In genomic region chr2:225806105-225806504, GRCh38 we compare ENCODE assay signal across 29 cellular contexts.
"Had no signal": no experiment of that assay in that cellular context is flagged by ENCODE, and none has a peak within 500 bp of the region (broad histone marks: within the 10 kb centered on the region; RNA-seq: fewer than 3 reads in every experiment).

No MANE protein-coding gene starts in this region.

- H3K4me3 ChIP-seq: esophagus muscularis mucosa, pancreas, prostate gland, skin epidermis, upper lobe of left lung, vagina had no signal

- H3K27me3 ChIP-seq: esophagus muscularis mucosa, upper lobe of left lung, vagina had no signal

- DNase-seq: activated CD4-positive, alpha-beta T cell treated with anti-CD3 and anti-CD28 coated beads for 36 hours; activated CD8-positive, alpha-beta memory T cell treated with anti-CD3 and anti-CD28 coated beads, Interleukin-2, amount 10 ng/mL, durations not matched to agents 7 days and 5 days; activated CD8-positive, alpha-beta T cell treated with anti-CD3 and anti-CD28 coated beads, Interleukin-2, amount 10 ng/mL, durations not matched to agents 7 days and 5 days; activated naive CD8-positive, alpha-beta T cell treated with anti-CD3 and anti-CD28 coated beads, Interleukin-2, amount 50 U/mL, for 24 hours; activated T-cell treated with anti-CD3 and anti-CD28 coated beads, Interleukin-2, amount 50 U/mL, for 48 hours; dermis blood vessel endothelial cell; effector CD4-positive, alpha-beta T cell; head of caudate nucleus; hippocampal formation; kidney; left colon; midbrain; naive thymus-derived CD4-positive, alpha-beta T cell; pancreas; retina; stimulated activated CD4-positive, alpha-beta T cell treated with anti-CD3 and anti-CD28 coated beads, Interleukin-12 subunit alpha, Interleukin-12 subunit beta, amount 100 ng/mL, for 4 hours; stimulated activated CD4-positive, alpha-beta T cell treated with anti-CD3 and anti-CD28 coated beads, Interleukin-4, amount 100 ng/mL, for 1 hour; stimulated activated naive CD8-positive, alpha-beta T cell treated with anti-CD3 and anti-CD28 coated beads, Interleukin-15, amount 100 ng/mL, for 72 hours; substantia nigra; T-helper 17 cell; T1000; upper lobe of left lung had no signal

- H3K36me3 ChIP-seq: esophagus muscularis mucosa, pancreas, prostate gland, upper lobe of left lung, vagina had no signal

- H3K4me1 ChIP-seq: esophagus muscularis mucosa, pancreas, prostate gland, upper lobe of left lung, vagina had no signal

- H3K9me3 ChIP-seq: esophagus muscularis mucosa, pancreas, prostate gland, upper lobe of left lung, vagina had no signal

- H3K27ac ChIP-seq: esophagus muscularis mucosa, pancreas, prostate gland, skin epidermis, upper lobe of left lung, vagina had no signal

- ATAC-seq: activated CD4-positive, alpha-beta T cell treated with anti-CD3 and anti-CD28 coated beads for 36 hours; activated CD8-positive, alpha-beta memory T cell treated with anti-CD3 and anti-CD28 coated beads, Interleukin-2, amount 10 ng/mL, durations not matched to agents 7 days and 5 days; activated CD8-positive, alpha-beta T cell treated with anti-CD3 and anti-CD28 coated beads, Interleukin-2, amount 10 ng/mL, durations not matched to agents 7 days and 5 days; activated naive CD8-positive, alpha-beta T cell treated with anti-CD3 and anti-CD28 coated beads, Interleukin-2, amount 50 U/mL, for 24 hours; left colon; naive thymus-derived CD4-positive, alpha-beta T cell; pancreas; sciatic nerve; stimulated activated memory B cell treated with anti-CD40 and anti-IgM and Interleukin-4, amounts not matched to agents 10 μg/mL and 1 μg/mL and 100 μg/mL, for 72 hours; stimulated activated naive CD8-positive, alpha-beta T cell treated with anti-CD3 and anti-CD28 coated beads, Interleukin-15, amount 100 ng/mL, for 72 hours; T-helper 17 cell; WTC11 had no signal
